26 cellular contexts compared by ENCODE assay signal in genomic region chr3:110670407-110670806, GRCh38.
"Had no signal": no experiment of that assay in that cellular context is flagged by ENCODE, and none has a peak within 500 bp of the region (broad histone marks: within the 10 kb centered on the region; RNA-seq: fewer than 3 reads in every experiment).

No MANE protein-coding gene starts in this region.

- FAIRE-seq: urothelium cell line had no signal

- DNase-seq: stimulated activated CD4-positive, alpha-beta T cell treated with anti-CD3 and anti-CD28 coated beads, Interleukin-2, amount 100 ng/mL, for 48 hours; stimulated activated CD4-positive, alpha-beta T cell treated with anti-CD3 and anti-CD28 coated beads, Interleukin-4, amount 100 ng/mL, for 1 hour; stimulated activated CD4-positive, alpha-beta T cell treated with anti-CD3 and anti-CD28 coated beads, Interleukin-4, amount 100 ng/mL, for 24 hours; stimulated activated CD4-positive, alpha-beta T cell treated with anti-CD3 and anti-CD28 coated beads, Interleukin-4, amount 100 ng/mL, for 4 hours; stimulated activated CD8-positive, alpha-beta memory T cell treated with anti-CD3 and anti-CD28 coated beads, Interleukin-4, amount 100 ng/mL, for 48 hours; stimulated activated naive B cell treated with anti-CD40 and anti-IgM and Interleukin-4, amounts not matched to agents 10 μg/mL and 1 μg/mL and 100 μg/mL, for 72 hours; stimulated activated naive CD4-positive, alpha-beta T cell; stimulated activated naive CD4-positive, alpha-beta T cell treated with Interleukin-2 at 50 U/mL for 16 hours; stimulated activated naive CD8-positive, alpha-beta T cell treated with anti-CD3 and anti-CD28 coated beads, Interleukin-15, amount 100 ng/mL, for 72 hours; stimulated activated naive CD8-positive, alpha-beta T cell treated with anti-CD3 and anti-CD28 coated beads, Interleukin-15, Interleukin-2, amounts not matched to agents 100 U/mL and 50 U/mL, for 24 hours; stomach; substantia nigra; testis; thyroid gland; tibial artery; transverse colon; upper lobe of left lung; upper lobe of right lung; uterus had no signal

- H3K36me3 ChIP-seq: stomach, suprapubic skin, thoracic aorta, thyroid gland, tibial artery, tibial nerve, transverse colon, upper lobe of left lung, upper lobe of right lung, uterus, vagina had no signal

- H3K9me3 ChIP-seq: testis, thyroid gland, upper lobe of right lung, uterus, vagina had no signal

- H3K4me1 ChIP-seq: suprapubic skin, testis, thyroid gland, tibial artery, tibial nerve, transverse colon, upper lobe of left lung, upper lobe of right lung, uterus, vagina had no signal

- H3K27me3 ChIP-seq: stomach, suprapubic skin, testis, thyroid gland, tibial artery, tibial nerve, transverse colon, upper lobe of left lung, upper lobe of right lung, uterus, vagina had no signal

- H3K4me3 ChIP-seq: stomach, suprapubic skin, testis, thoracic aorta, thyroid gland, tibial artery, tibial nerve, transverse colon, upper lobe of left lung, upper lobe of right lung, uterus, vagina had no signal

- ATAC-seq: stimulated activated effector memory CD8-positive, alpha-beta T cell treated with anti-CD3 and anti-CD28 coated beads, Interleukin-12 subunit alpha, Interleukin-12 subunit beta, amount 100 ng/mL, for 72 hours; stimulated activated memory B cell treated with anti-CD40 and anti-IgM and Interleukin-4, amounts not matched to agents 10 μg/mL and 1 μg/mL and 100 μg/mL, for 72 hours; stimulated activated naive B cell treated with anti-CD40 and anti-IgM and Interleukin-4, amounts not matched to agents 10 μg/mL and 1 μg/mL and 100 μg/mL, for 72 hours; stimulated activated naive CD8-positive, alpha-beta T cell treated with anti-CD3 and anti-CD28 coated beads, Interleukin-15, amount 100 ng/mL, for 72 hours; stimulated activated naive CD8-positive, alpha-beta T cell treated with anti-CD3 and anti-CD28 coated beads, Interleukin-15, Interleukin-2, amounts not matched to agents 100 U/mL and 50 U/mL, for 24 hours; upper lobe of right lung had no signal

- H3K27ac ChIP-seq: stomach, suprapubic skin, testis, thoracic aorta, thyroid gland, tibial artery, tibial nerve, transverse colon, upper lobe of left lung, upper lobe of right lung, uterus, vagina had no signal
